Comparison of ENCODE assay signal across 12 cellular contexts in the genomic region with DNA sequence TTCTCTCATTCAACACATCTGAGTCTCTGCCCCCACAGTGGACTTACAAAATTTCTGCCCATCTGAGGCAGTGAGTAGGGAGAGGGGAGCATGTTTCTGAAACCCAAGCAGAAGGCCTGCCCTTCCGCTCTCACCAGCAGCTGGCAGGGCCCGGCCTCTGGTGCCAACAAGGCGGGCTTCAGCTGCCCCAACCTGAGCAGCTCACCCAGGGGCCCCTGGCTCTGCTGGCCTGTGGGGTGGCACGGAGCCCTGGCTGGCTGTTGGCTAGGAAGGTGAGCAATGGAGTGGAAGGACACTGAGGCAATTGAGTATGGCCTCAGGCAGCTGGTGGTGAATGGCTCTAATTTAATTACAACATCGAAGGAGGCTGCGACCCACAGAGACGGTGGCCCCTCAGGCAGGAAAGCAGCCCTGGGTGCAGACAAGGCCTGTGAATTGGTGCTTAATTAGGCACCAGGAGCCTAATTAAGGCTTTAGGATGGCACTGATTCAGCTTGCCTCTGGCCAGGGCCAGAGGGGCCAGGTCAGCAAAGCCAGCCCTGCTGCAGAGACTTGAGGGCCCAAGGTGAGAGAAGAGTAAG.
DNase-seq lines count a peak whose midpoint lies in the region; TF ChIP-seq lines count a peak whose summit lies in the region.
"Had no signal": no experiment of that assay in that cellular context is flagged by ENCODE, and none has a peak within 500 bp of the region (broad histone marks: within the 10 kb centered on the region; RNA-seq: fewer than 3 reads in every experiment).

No MANE protein-coding gene starts in this region.

- H3K4me1 ChIP-seq in BE2C = peaks cover 6% of the 10 kb centered on the region
- H3K4me1 ChIP-seq: Caco-2, HAP-1 had no signal

- H3K27ac Mint-ChIP-seq in chondrocyte (ENCODE audit: unreplicated experiment) = no peak overlapping the region
- H3K27ac Mint-ChIP-seq: CD4-positive, alpha-beta T cell had no signal

- H3K36me3 Mint-ChIP-seq in chondrocyte (ENCODE audit: low read depth) = no peaks in the 10 kb centered on the region

- H3K4me3 ChIP-seq in BE2C (ENCODE audit: low read depth, low read length) = no peak overlapping the region
- H3K4me3 ChIP-seq: GM23248, HAP-1 had no signal

- TF ChIP-seq CTCF in BE2C (IDR thresholded peaks at IDR 0.05; ENCODE audit: low read depth, low read length) (no peak), chondrocyte (IDR thresholded peaks at IDR 0.05) (no peak)

- H3K27me3 ChIP-seq in BE2C = no peaks in the 10 kb centered on the region

- H3K9me3 Mint-ChIP-seq in chondrocyte (ENCODE audit: low read depth) = no peaks in the 10 kb centered on the region
- H3K9me3 Mint-ChIP-seq: CD4-positive, alpha-beta T cell had no signal

- no peaks in the 10 kb centered on the region for H3K9me3 ChIP-seq in BE2C
- H3K9me3 ChIP-seq: Caco-2, HAP-1 had no signal

- no peaks in the 10 kb centered on the region for H3K27me3 Mint-ChIP-seq in chondrocyte (ENCODE audit: low read depth)
- H3K27me3 Mint-ChIP-seq: CD4-positive, alpha-beta T cell had no signal

- no peak overlapping the region for H3K4me3 Mint-ChIP-seq in chondrocyte (ENCODE audit: unreplicated experiment)
- H3K4me3 Mint-ChIP-seq: CD4-positive, alpha-beta T cell had no signal

- peaks cover 5% of the 10 kb centered on the region; the same call in 1 of the 2 replicates for H3K36me3 ChIP-seq in BE2C
- H3K36me3 ChIP-seq: HAP-1 had no signal

- no peaks in the 10 kb centered on the region for H3K4me1 Mint-ChIP-seq in chondrocyte (ENCODE audit: low read depth)

- DNase-seq in BE2C (peak; percentile 39), ELF-1 (ENCODE audit: low read depth, low spot score) (peak; percentile 71), chondrocyte (ENCODE audit: low spot score) (peak; percentile 76), retina (peak; percentile 55), activated T-cell treated with anti-CD3 and anti-CD28 coated beads for 4 hours (no peak), NCI-H1436 (lab: John Stamatoyannopoulos, UW) (no peak)
- DNase-seq: ACHN; Caco-2; CD4-positive, alpha-beta T cell; GDM1; GM23248 had no signal

Comparison
In these comparisons a context has a peak if more than half of its experiments do, and no peak if none do; other contexts are left out.
1. DNase-seq: peak in BE2C (single experiment), ELF-1 (single experiment), chondrocyte (single experiment) and retina (single experiment); none in activated T-cell treated with anti-CD3 and anti-CD28 coated beads for 4 hours (single experiment) and NCI-H1436 (single experiment).